ENCODE assay signal across 14 cellular contexts in genomic region chr14:67971627-67972625, GRCh38.
A peak's percentile ranks its signal among the peaks of the same experiment; 100 is the strongest.
DNase-seq lines count a peak whose midpoint lies in the region; ATAC-seq, FAIRE-seq and TF ChIP-seq lines count a peak whose summit lies in the region.
"Had no signal": no experiment of that assay in that cellular context is flagged by ENCODE, and none has a peak within 500 bp of the region (broad histone marks: within the 10 kb centered on the region; RNA-seq: fewer than 3 reads in every experiment).

No MANE protein-coding gene starts in this region.

- H2AK5ac ChIP-seq in IMR-90 (ENCODE audit: low read depth, low read length), result no peak overlapping the region

- POLR2A ChIA-PET in IMR-90 (lab: Charles Lee; ENCODE audit: unreplicated experiment), result no interaction called here

- no peaks in the 10 kb centered on the region for H4K20me1 ChIP-seq in IMR-90 (ENCODE audit: insufficient read depth, low read length)

- dilution Hi-C loops in IMR-90 (cut with HindIII; ENCODE audit: low sequenced_read_pairs, unreplicated experiment), result no loop called here

- H2BK15ac ChIP-seq in IMR-90 (ENCODE audit: low read depth, low read length), result no peak overlapping the region

- H3K36me3 ChIP-seq in IMR-90 (ENCODE audit: control insufficient read depth, insufficient read depth, low read length) (no peaks in the 10 kb centered on the region), small intestine (ENCODE audit: control insufficient read depth in 2 of 2, insufficient read depth in 2 of 2, low read length in 2 of 2) (no peaks in the 10 kb centered on the region)
- H3K36me3 ChIP-seq: ovary had no signal

- no peak overlapping the region for H2BK5ac ChIP-seq in IMR-90 (ENCODE audit: low read depth, low read length, poor library complexity, severe bottlenecking)

- H3K4ac ChIP-seq in IMR-90 (ENCODE audit: low read depth, low read length), result no peak overlapping the region

- no peaks in the 10 kb centered on the region for H3K9me1 ChIP-seq in IMR-90 (ENCODE audit: insufficient read depth, low read length)

- H4K5ac ChIP-seq in IMR-90 (ENCODE audit: low read depth, low read length), result no peak overlapping the region

- no peak for TF ChIP-seq POLR2A in IMR-90 (IDR thresholded peaks at IDR 0.05; ENCODE audit: low read depth, low read length)

- ATAC-seq in IMR-90 (ENCODE audit: low read depth) (no peak), esophagus mucosa (peak; percentile 52), left cardiac atrium (no peak), GM21737 (IDR thresholded peaks at IDR 0.05; ENCODE audit: unreplicated experiment) (no peak)

- no peaks in the 10 kb centered on the region for H3K27me3 ChIP-seq in IMR-90 (ENCODE audit: control insufficient read depth, insufficient read depth, low read length)
- no peaks in the 10 kb centered on the region for H3K27me3 ChIP-seq in small intestine (ENCODE audit: control insufficient read depth in 2 of 2, insufficient read depth in 2 of 2, low read length in 2 of 2)
- H3K27me3 ChIP-seq: ovary had no signal

- no peak overlapping the region for H2AK9ac ChIP-seq in IMR-90 (replicated peaks; ENCODE audit: low read depth, low read length, poor library complexity)

- H2BK20ac ChIP-seq in IMR-90 (ENCODE audit: low read depth, low read length), result no peak overlapping the region

- H3K27ac ChIP-seq in IMR-90 (ENCODE audit: insufficient read depth, low read length) (no peak overlapping the region), small intestine (ENCODE audit: low read depth in 1 of 2, low read length in 1 of 2) (no peak overlapping the region)
- H3K27ac ChIP-seq: ovary had no signal

- no peak overlapping the region for H4K91ac ChIP-seq in IMR-90 (ENCODE audit: insufficient read depth, low read depth, low read length)

- FAIRE-seq in small intestine (lab: Jason Lieb, UNC), result no peak

- TF ChIP-seq RAD21 in IMR-90 (IDR thresholded peaks at IDR 0.05; ENCODE audit: low read length), result no peak

- peak; percentile 37 for DNase-seq in IMR-90
- DNase-seq in NCI-H524 treated with DMSO at 0.1 percent for 48 hours (lab: John Stamatoyannopoulos, UW), result peak; percentile 96
- peak; percentile 40 for DNase-seq in small intestine
- DNase-seq in effector CD4-positive, alpha-beta T cell, result no peak
- no peak for DNase-seq in left cardiac atrium
- no peak for DNase-seq in amniotic stem cell (lab: John Stamatoyannopoulos, UW)
- DNase-seq: activated naive CD4-positive, alpha-beta T cell; CD8-positive, alpha-beta memory T cell; NCI-H526; ovary; stimulated activated naive CD4-positive, alpha-beta T cell treated with Interleukin-2 at 50 U/mL for 16 hours; SW 1271 had no signal

- H3K4me3 ChIP-seq in IMR-90 (ENCODE audit: insufficient read depth, low read depth, low read length) (no peak overlapping the region), small intestine (ENCODE audit: low read depth in 1 of 2, low read length in 2 of 2) (no peak overlapping the region)
- H3K4me3 ChIP-seq: ovary had no signal

- no peak overlapping the region for H3K4me2 ChIP-seq in IMR-90 (ENCODE audit: low read depth, low read length)

- no peak overlapping the region for H4K8ac ChIP-seq in IMR-90 (ENCODE audit: low read depth in 2 of 2, low read length in 2 of 2)

- intact Hi-C loops in IMR-90 (cut with micrococcal nuclease) (no loop called here), left cardiac atrium (cut with DNase I) (no loop called here)

- CTCF ChIA-PET in IMR-90 (lab: Yijun Ruan, JAX), result interaction anchor here (1.1 kb wide), 1 partner anchor 20 kb away, joined by 3 read pairs; no protein-coding TSS in a partner anchor

- no CpG with 5 or more reads among the region's 4 CpGs for WGBS in IMR-90 (ENCODE audit: extremely low coverage in 2 of 2, insufficient read length in 1 of 2), 2 experiments
- WGBS in small intestine, 3 donors, result 21 to 54% (median 34%) methylated on average over 4 of the region's 4 CpGs

- TF ChIP-seq CTCF in IMR-90 (conservative IDR thresholded peaks at IDR 0.05; ENCODE audit: low read depth, low read length), result no peak

- no peak overlapping the region for H3K56ac ChIP-seq in IMR-90 (ENCODE audit: extremely low read depth, insufficient read depth, low read length)

- no peak overlapping the region for H3K9ac ChIP-seq in IMR-90 (ENCODE audit: low read depth, low read length)

- H3K18ac ChIP-seq in IMR-90 (ENCODE audit: low read depth, low read length), result no peak overlapping the region

- H3K79me1 ChIP-seq in IMR-90 (ENCODE audit: low read depth in 1 of 2, low read length in 2 of 2), result no peaks in the 10 kb centered on the region

- in situ Hi-C loops in IMR-90 (cut with MboI; ENCODE audit: low sequenced_read_pairs), result no loop called here

- no peak overlapping the region for H3K23ac ChIP-seq in IMR-90 (ENCODE audit: low read depth, low read length)

- no TSS peak for BruUV-seq in IMR-90 (replicated peaks; lab: Mats Ljungman, UMichigan)

- no peak overlapping the region for H2AFZ ChIP-seq in IMR-90 (replicated peaks; ENCODE audit: low read length, poor library complexity)

- H3K4me1 ChIP-seq in IMR-90 (ENCODE audit: control insufficient read depth, insufficient read depth, low read length) (no peaks in the 10 kb centered on the region), small intestine (ENCODE audit: control insufficient read depth in 2 of 2, insufficient read depth in 1 of 2, low read depth in 1 of 2, low read length in 1 of 2) (peaks cover 0 to 3% of the 10 kb centered on the region in 2 donors)

- H3K9me3 ChIP-seq in IMR-90 (ENCODE audit: control insufficient read depth, insufficient read depth, low read length), result no peaks in the 10 kb centered on the region
- H3K9me3 ChIP-seq in small intestine (ENCODE audit: control insufficient read depth, low read depth), result no peaks in the 10 kb centered on the region
- H3K9me3 ChIP-seq: ovary had no signal

- H2BK120ac ChIP-seq in IMR-90 (ENCODE audit: low read depth, low read length), result no peak overlapping the region

- H3K14ac ChIP-seq in IMR-90 (replicated peaks; ENCODE audit: low read depth, low read length), result no peak overlapping the region

TF ChIP-seq in IMR-90, 13 proteins besides CTCF, POLR2A, EP300 and RAD21:
- TF ChIP-seq NFE2L2 (IDR thresholded peaks at IDR 0.05; ENCODE audit: low read depth, low read length), result no peak
- no peak for TF ChIP-seq SMC3 (IDR thresholded peaks at IDR 0.05; ENCODE audit: low read depth, low read length)
- no peak for TF ChIP-seq CHD1 (IDR thresholded peaks at IDR 0.05; ENCODE audit: low read depth, low read length)
- TF ChIP-seq CEBPB (IDR thresholded peaks at IDR 0.05; ENCODE audit: low read depth, low read length), result no peak
- no peak for TF ChIP-seq USF2 (IDR thresholded peaks at IDR 0.05; ENCODE audit: low read depth, low read length)
- TF ChIP-seq RFX5 (IDR thresholded peaks at IDR 0.05; ENCODE audit: low read depth, low read length), result no peak
- no peak for TF ChIP-seq MXI1 (IDR thresholded peaks at IDR 0.05; ENCODE audit: borderline replicate concordance, low read depth, low read length)
- no peak for TF ChIP-seq ELK1 (IDR thresholded peaks at IDR 0.05; ENCODE audit: borderline replicate concordance, low read depth, low read length)
- no peak for TF ChIP-seq MAFK (IDR thresholded peaks at IDR 0.05; ENCODE audit: low read depth, low read length)
- no peak for TF ChIP-seq FOS (IDR thresholded peaks at IDR 0.05; ENCODE audit: low read depth, low read length)
- TF ChIP-seq RCOR1 (IDR thresholded peaks at IDR 0.05; ENCODE audit: insufficient replicate concordance, low read length), result no peak
- TF ChIP-seq BHLHE40 (IDR thresholded peaks at IDR 0.05; ENCODE audit: low read depth, low read length), result no peak

Comparison
In these comparisons a context has a peak if more than half of its experiments do, and no peak if none do; other contexts are left out.
1. DNase-seq: peak in IMR-90 (single experiment), NCI-H524 treated with DMSO at 0.1 percent for 48 hours (single experiment) and small intestine (single experiment); none in effector CD4-positive, alpha-beta T cell (single experiment), left cardiac atrium (single experiment) and amniotic stem cell (single experiment).